Comparison of ENCODE assay signal across 14 cellular contexts in genomic region chr7:140219672-140220520, GRCh38.
"Had no signal": no experiment of that assay in that cellular context is flagged by ENCODE, and none has a peak within 500 bp of the region (broad histone marks: within the 10 kb centered on the region; RNA-seq: fewer than 3 reads in every experiment).

No MANE protein-coding gene starts in this region.

- H3K9ac ChIP-seq: parathyroid adenoma had no signal

- H3K9me3 ChIP-seq: body of pancreas, tibial artery had no signal

- ATAC-seq: body of pancreas; left colon; stimulated activated naive B cell treated with anti-CD40 and anti-IgM and Interleukin-4, amounts not matched to agents 10 μg/mL and 1 μg/mL and 100 μg/mL, for 72 hours had no signal

- H3K4me1 ChIP-seq: parathyroid adenoma, tibial artery had no signal

- H3K36me3 ChIP-seq: tibial artery had no signal

- H2AFZ ChIP-seq: parathyroid adenoma had no signal

- H3K79me2 ChIP-seq: parathyroid adenoma had no signal

- H3K27me3 ChIP-seq: body of pancreas had no signal

- DNase-seq: activated CD4-positive, alpha-beta T cell treated with anti-CD3 and anti-CD28 coated beads, Interleukin-2, amount 10 ng/mL, durations not matched to agents 24 days and 14 days; activated CD4-positive, CD25-positive, alpha-beta regulatory T cell; activated gamma-delta T cell treated with Interleukin-2 at 50 U/mL for 16 hours; activated naive CD8-positive, alpha-beta T cell treated with anti-CD3 and anti-CD28 coated beads for 36 hours; amygdala; body of pancreas; head of caudate nucleus; left colon; naive B cell; stimulated activated CD4-positive, alpha-beta T cell treated with anti-CD3 and anti-CD28 coated beads, Interleukin-2, amount 100 ng/mL, for 48 hours; stimulated activated naive B cell treated with anti-CD40 and anti-IgM and Interleukin-4, amounts not matched to agents 10 μg/mL and 1 μg/mL and 100 μg/mL, for 72 hours; tibial artery had no signal

- H3K4me3 ChIP-seq: body of pancreas, coronary artery, tibial artery had no signal

- H3K27ac ChIP-seq: body of pancreas, coronary artery, parathyroid adenoma, tibial artery had no signal
